11 cellular contexts compared by ENCODE assay signal in genomic region chr20:39280875-39281274, GRCh38.
"Had no signal": no experiment of that assay in that cellular context is flagged by ENCODE, and none has a peak within 500 bp of the region (broad histone marks: within the 10 kb centered on the region; RNA-seq: fewer than 3 reads in every experiment).

No MANE protein-coding gene starts in this region.

- DNase-seq: GM23248, GOT3, H7, H9, HCEC 1CT, HFFc6 had no signal

- H3K9ac ChIP-seq: GM23248 had no signal

- H3K27ac ChIP-seq: GM23248 had no signal

- H3K27ac Mint-ChIP-seq: GM23338, H9, HFFc6 had no signal

- H3K9me3 ChIP-seq: HAP-1 had no signal

- H2AFZ ChIP-seq: GM23248, GM23338 had no signal

- H3K4me2 ChIP-seq: GM23338 had no signal

- ATAC-seq: GM23338, HCT116 had no signal

- H3K4me1 ChIP-seq: HAP-1 had no signal

- H3K36me3 ChIP-seq: HAP-1 had no signal

- H3K4me3 ChIP-seq: GM23248, GM23338, HAP-1 had no signal

- FAIRE-seq: H1, H54 had no signal

- H3K4me3 Mint-ChIP-seq: GM23338, H9, HFFc6 had no signal
